Comparison of ENCODE assay signal across 2 cellular contexts in the genomic region with DNA sequence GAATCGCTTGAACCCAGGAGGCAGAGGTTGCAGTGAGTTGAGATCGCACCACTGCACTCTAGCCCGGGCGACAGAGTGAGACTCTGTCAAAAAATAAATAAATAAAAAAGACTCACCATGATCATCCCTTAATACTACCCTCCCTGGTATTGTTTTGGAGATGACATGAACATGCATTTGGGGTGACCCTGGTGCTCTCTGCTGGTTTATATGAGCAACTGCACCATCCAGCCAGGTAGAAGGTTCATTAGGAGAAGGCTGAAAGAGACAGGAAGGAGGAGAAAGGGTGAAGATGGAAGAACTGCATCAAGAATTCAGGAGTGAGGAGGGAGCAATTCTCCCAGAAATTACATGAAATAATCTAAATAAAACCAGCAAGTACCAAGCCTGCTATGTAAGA.
TF ChIP-seq lines count a peak whose summit lies in the region.

No MANE protein-coding gene starts in this region.

TF ChIP-seq in HEK293T, 16 proteins besides CTCF, POLR2A, EP300 and RAD21 (continued from another document):
- TF ChIP-seq CTBP1 (IDR thresholded peaks at IDR 0.05; ENCODE audit: borderline replicate concordance): no peak
- no peak for TF ChIP-seq SP1 (IDR thresholded peaks at IDR 0.05)
- TF ChIP-seq FOXA1 (IDR thresholded peaks at IDR 0.05): no peak
- TF ChIP-seq L3MBTL2 (conservative IDR thresholded peaks at IDR 0.05): no peak
- TF ChIP-seq LEF1 (IDR thresholded peaks at IDR 0.05; ENCODE audit: borderline replicate concordance): no peak

TF ChIP-seq in HepG2, 621 proteins besides CTCF, POLR2A, EP300 and RAD21 (continued from another document):
- TF ChIP-seq RCOR2 (CRISPR knock-in tag; IDR thresholded peaks at IDR 0.05): no peak
- TF ChIP-seq REXO4 (CRISPR knock-in tag; IDR thresholded peaks at IDR 0.05; ENCODE audit: borderline replicate concordance): no peak
- TF ChIP-seq STAG1 (CRISPR knock-in tag; IDR thresholded peaks at IDR 0.05): peak; percentile 76
- TF ChIP-seq SMC3 (IDR thresholded peaks at IDR 0.05; ENCODE audit: low read length): peak; percentile 84
- no peak for TF ChIP-seq SETDB1 (CRISPR knock-in tag; IDR thresholded peaks at IDR 0.05; ENCODE audit: borderline replicate concordance)
- no peak for TF ChIP-seq MAFK (conservative IDR thresholded peaks at IDR 0.05 in 1 of 2, IDR thresholded peaks at IDR 0.05 in 1 of 2; ENCODE audit: low read length in 2 of 2)
- TF ChIP-seq, protein P1, sequence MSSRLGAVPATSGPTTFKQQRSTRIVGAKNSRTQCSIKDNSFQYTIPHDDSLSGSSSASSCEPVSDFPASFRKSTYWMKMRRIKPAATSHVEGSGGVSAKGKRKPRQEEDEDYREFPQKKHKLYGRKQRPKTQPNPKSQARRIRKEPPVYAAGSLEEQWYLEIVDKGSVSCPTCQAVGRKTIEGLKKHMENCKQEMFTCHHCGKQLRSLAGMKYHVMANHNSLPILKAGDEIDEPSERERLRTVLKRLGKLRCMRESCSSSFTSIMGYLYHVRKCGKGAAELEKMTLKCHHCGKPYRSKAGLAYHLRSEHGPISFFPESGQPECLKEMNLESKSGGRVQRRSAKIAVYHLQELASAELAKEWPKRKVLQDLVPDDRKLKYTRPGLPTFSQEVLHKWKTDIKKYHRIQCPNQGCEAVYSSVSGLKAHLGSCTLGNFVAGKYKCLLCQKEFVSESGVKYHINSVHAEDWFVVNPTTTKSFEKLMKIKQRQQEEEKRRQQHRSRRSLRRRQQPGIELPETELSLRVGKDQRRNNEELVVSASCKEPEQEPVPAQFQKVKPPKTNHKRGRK (CRISPR knock-in tag; IDR thresholded peaks at IDR 0.05): no peak
- TF ChIP-seq SKI (IDR thresholded peaks at IDR 0.05; ENCODE audit: partially characterized antibody): no peak
TF ChIP-seq in HepG2: peak in this region for 2.
